13 cellular contexts compared by ENCODE assay signal in genomic region chr1:201266276-201266675, GRCh38. TPM values are rescaled to one million over a fixed set of nuclear protein-coding genes. Genes with fewer than 3 reads are reported as not detected.
DNase-seq lines count a peak whose midpoint lies in the region; ATAC-seq and TF ChIP-seq lines count a peak whose summit lies in the region.
"Had no signal": no experiment of that assay in that cellular context is flagged by ENCODE, and none has a peak within 500 bp of the region (broad histone marks: within the 10 kb centered on the region; RNA-seq: fewer than 3 reads in every experiment).

No MANE protein-coding gene starts in this region.

- H3K9me3 ChIP-seq in A673 (ENCODE audit: low read depth, low read length, poor library complexity, severe bottlenecking) (no peaks in the 10 kb centered on the region), HEK293 (ENCODE audit: control insufficient read depth, insufficient read depth, low read depth, low read length) (no peaks in the 10 kb centered on the region), osteoblast (ENCODE audit: low read depth, low read length) (no peaks in the 10 kb centered on the region), Karpas-422 (ENCODE audit: low read length) (no peaks in the 10 kb centered on the region), esophagus muscularis mucosa (no peaks in the 10 kb centered on the region)

- H3K4me1 ChIP-seq in A673 (ENCODE audit: insufficient read depth, low read length, poor library complexity, severe bottlenecking) = peaks cover 84% of the 10 kb centered on the region
- no peaks in the 10 kb centered on the region for H3K4me1 ChIP-seq in HEK293 (ENCODE audit: control insufficient read depth, insufficient read depth, low read length)
- H3K4me1 ChIP-seq in osteoblast (ENCODE audit: insufficient read depth, low read length) = peaks cover 41% of the 10 kb centered on the region
- no peaks in the 10 kb centered on the region for H3K4me1 ChIP-seq in Karpas-422 (ENCODE audit: low read length)
- H3K4me1 ChIP-seq in esophagus muscularis mucosa = no peaks in the 10 kb centered on the region

- peak overlapping the region; percentile 3 for H3K4me3 ChIP-seq in A673 (ENCODE audit: low read depth, low read length, poor library complexity, severe bottlenecking)
- H3K4me3 ChIP-seq in HEK293 (ENCODE audit: low read depth, low read length) = no peak overlapping the region
- H3K4me3 ChIP-seq in brain microvascular endothelial cell (ENCODE audit: low read depth, low read length) = no peak overlapping the region
- no peak overlapping the region for H3K4me3 ChIP-seq in osteoblast (ENCODE audit: insufficient read depth, low read length)
- no peak overlapping the region for H3K4me3 ChIP-seq in Karpas-422 (ENCODE audit: low read length)
- no peak overlapping the region for H3K4me3 ChIP-seq in esophagus muscularis mucosa

- H3K9me3 Mint-ChIP-seq in activated CD8-positive, alpha-beta T cell treated with anti-CD3 and anti-CD28 coated beads, Interleukin-2, amount 10 ng/mL, durations not matched to agents 7 days and 5 days (ENCODE audit: insufficient read depth) = no peaks in the 10 kb centered on the region

- H3K27ac ChIP-seq in A673 (ENCODE audit: low read depth, low read length, poor library complexity, severe bottlenecking) (peak overlapping the region; percentile 99), HEK293 (ENCODE audit: extremely low read depth, low read depth, low read length) (no peak overlapping the region), brain microvascular endothelial cell (peak overlapping the region; percentile 1), osteoblast (ENCODE audit: low read depth, low read length) (peak overlapping the region; percentile 94), Karpas-422 (ENCODE audit: low read length) (no peak overlapping the region), esophagus muscularis mucosa (replicated peaks in 1 of 4) (no peak overlapping the region)

- TF ChIP-seq EP300 in esophagus muscularis mucosa (IDR thresholded peaks at IDR 0.05) = no peak

- peaks cover 18% of the 10 kb centered on the region for H3K27me3 Mint-ChIP-seq in activated CD8-positive, alpha-beta T cell treated with anti-CD3 and anti-CD28 coated beads, Interleukin-2, amount 10 ng/mL, durations not matched to agents 7 days and 5 days (ENCODE audit: low read depth)

- H3K9ac ChIP-seq in Karpas-422 (ENCODE audit: low read length) = no peak overlapping the region

- no peaks in the 10 kb centered on the region for H3K9me2 ChIP-seq in Karpas-422 (replicated peaks; ENCODE audit: insufficient read depth, low read length)

- no peak overlapping the region for H3K4me3 Mint-ChIP-seq in activated CD8-positive, alpha-beta T cell treated with anti-CD3 and anti-CD28 coated beads, Interleukin-2, amount 10 ng/mL, durations not matched to agents 7 days and 5 days

- CTCF ChIA-PET in A673 (lab: Charles Lee) = interaction anchor here (0.6 to 0.9 kb wide), 2 partner anchors 17 to 38 kb away, joined by 3 to 7 read pairs; no protein-coding TSS in a partner anchor
- CTCF ChIA-PET in HEK293 (lab: Yijun Ruan, JAX) = interaction anchor here (0.6 to 2.6 kb wide), 5 partner anchors 12 to 170 kb away, joined by 3 to 11 read pairs (median 4); no protein-coding TSS in a partner anchor
- CTCF ChIA-PET in activated CD8-positive, alpha-beta T cell treated with anti-CD3 and anti-CD28 coated beads, Interleukin-2, amount 10 ng/mL, durations not matched to agents 7 days and 5 days (lab: Charles Lee) = interaction anchor here (0.6 to 0.7 kb wide), 3 partner anchors 11 to 42 kb away, joined by 3 to 5 read pairs (median 3); no protein-coding TSS in a partner anchor

- no TSS peak for BruUV-seq in A673 (replicated peaks; lab: Mats Ljungman, UMichigan)

- no peak overlapping the region for H3K27ac Mint-ChIP-seq in activated CD8-positive, alpha-beta T cell treated with anti-CD3 and anti-CD28 coated beads, Interleukin-2, amount 10 ng/mL, durations not matched to agents 7 days and 5 days

- H3K4me2 ChIP-seq in osteoblast (ENCODE audit: insufficient read depth, low read length) = peak overlapping the region; percentile 46
- no peak overlapping the region for H3K4me2 ChIP-seq in Karpas-422 (ENCODE audit: low read depth, low read length, poor library complexity, severe bottlenecking)

- in situ Hi-C loops in brain microvascular endothelial cell (cut with HindIII; ENCODE audit: low pct_ligation_motif_present, low sequenced_read_pairs) = no loop called here

- H3K27me3 ChIP-seq in A673 (replicated peaks; ENCODE audit: insufficient read depth, low read depth, low read length, poor library complexity) = no peaks in the 10 kb centered on the region
- no peaks in the 10 kb centered on the region for H3K27me3 ChIP-seq in brain microvascular endothelial cell (replicated peaks)
- H3K27me3 ChIP-seq in osteoblast (ENCODE audit: insufficient read depth, low read length) = no peaks in the 10 kb centered on the region
- H3K27me3 ChIP-seq in Karpas-422 (ENCODE audit: low read length) = no peaks in the 10 kb centered on the region
- H3K27me3 ChIP-seq in esophagus muscularis mucosa = peaks cover 0 to 40% (median 0%) of the 10 kb centered on the region in 4 donors

- H3K36me3 ChIP-seq in A673 (ENCODE audit: insufficient read depth, low read length, poor library complexity, severe bottlenecking) (no peaks in the 10 kb centered on the region), HEK293 (ENCODE audit: control insufficient read depth in 2 of 2, insufficient read depth in 1 of 2, low read length in 2 of 2) (no peaks in the 10 kb centered on the region), brain microvascular endothelial cell (replicated peaks) (no peaks in the 10 kb centered on the region), osteoblast (ENCODE audit: insufficient read depth, low read length) (no peaks in the 10 kb centered on the region), Karpas-422 (ENCODE audit: insufficient read depth, low read length) (no peaks in the 10 kb centered on the region), esophagus muscularis mucosa (no peaks in the 10 kb centered on the region)

- intact Hi-C loops in A673 (cut with micrococcal nuclease; ENCODE audit: unreplicated experiment) (loop anchor here (1.0 to 5.0 kb wide), 4 partner anchors 45 to 1584 kb away; no protein-coding TSS in a partner anchor), esophagus muscularis mucosa (cut with DNase I) (no loop called here)

- no peak overlapping the region for H2AFZ ChIP-seq in osteoblast (ENCODE audit: low read length)
- H2AFZ ChIP-seq in Karpas-422 (ENCODE audit: low read length) = no peak overlapping the region

- H4K20me1 ChIP-seq in osteoblast (ENCODE audit: insufficient read depth, low read length) (no peaks in the 10 kb centered on the region), Karpas-422 (ENCODE audit: insufficient read depth, low read depth, low read length) (no peaks in the 10 kb centered on the region)

- DNase-seq in A673 (ENCODE audit: low spot score) (peak; percentile 96), brain microvascular endothelial cell (no peak), osteoblast (ENCODE audit: insufficient read length, low spot score, missing footprints) (no peak), Karpas-422 (no peak), esophagus muscularis mucosa (ENCODE audit: extremely low spot score) (no peak)
- no peak for DNase-seq in activated T-cell treated with anti-CD3 and anti-CD28 coated beads, Interleukin-2, amount 50 U/mL, for 48 hours
- no peak for DNase-seq in activated CD8-positive, alpha-beta T cell treated with anti-CD3 and anti-CD28 coated beads, Interleukin-2, amount 10 ng/mL, durations not matched to agents 7 days and 5 days
- DNase-seq: NCI-H1417 treated with DMSO at 0.1 percent for 48 hours, NCI-H1930, NCI-H2171 treated with DMSO at 0.1 percent for 48 hours had no signal

- H3K36me3 Mint-ChIP-seq in activated CD8-positive, alpha-beta T cell treated with anti-CD3 and anti-CD28 coated beads, Interleukin-2, amount 10 ng/mL, durations not matched to agents 7 days and 5 days (ENCODE audit: low read depth) = no peaks in the 10 kb centered on the region

- no peaks in the 10 kb centered on the region for H3K4me1 Mint-ChIP-seq in activated CD8-positive, alpha-beta T cell treated with anti-CD3 and anti-CD28 coated beads, Interleukin-2, amount 10 ng/mL, durations not matched to agents 7 days and 5 days (ENCODE audit: low read depth)

- TF ChIP-seq POLR2A in esophagus muscularis mucosa (IDR thresholded peaks at IDR 0.05; ENCODE audit: low read depth) = no peak

- TF ChIP-seq CTCF in A673 (conservative IDR thresholded peaks at IDR 0.05; ENCODE audit: low read depth, low read length) (no peak), HEK293 (tag by site-specific recombination; IDR thresholded peaks at IDR 0.05) (no peak), brain microvascular endothelial cell (IDR thresholded peaks at IDR 0.05; ENCODE audit: low read depth, low read length, missing control alignments) (no peak), osteoblast (IDR thresholded peaks at IDR 0.05; ENCODE audit: extremely low read depth, low read depth, low read length) (no peak), esophagus muscularis mucosa (IDR thresholded peaks at IDR 0.05) (no peak)

- no peak for ATAC-seq in activated CD8-positive, alpha-beta T cell treated with anti-CD3 and anti-CD28 coated beads, Interleukin-2, amount 10 ng/mL, durations not matched to agents 7 days and 5 days

- no peaks in the 10 kb centered on the region for H3K79me2 ChIP-seq in osteoblast (ENCODE audit: insufficient read depth, low read length)
- no peaks in the 10 kb centered on the region for H3K79me2 ChIP-seq in Karpas-422 (ENCODE audit: low read length)

- POLR2A ChIA-PET in A673 (lab: Charles Lee; ENCODE audit: low non-redundant PET) (interaction anchor here (0.5 to 1.1 kb wide), 7 partner anchors 12 to 272 kb away, joined by 3 to 6 read pairs (median 3); partner anchors contain the start of genes NAV1 and PKP1), HEK293 (lab: Yijun Ruan, JAX) (no interaction called here)
- POLR2A ChIA-PET in activated CD8-positive, alpha-beta T cell treated with anti-CD3 and anti-CD28 coated beads, Interleukin-2, amount 10 ng/mL, durations not matched to agents 7 days and 5 days (lab: Charles Lee) = no interaction called here

TF ChIP-seq in HEK293, 187 proteins besides CTCF, POLR2A, EP300 and RAD21:
- TF ChIP-seq ZNF366 (tag by site-specific recombination; conservative IDR thresholded peaks at IDR 0.05) (peak; percentile 63), REPIN1 (tag by site-specific recombination; IDR thresholded peaks at IDR 0.05; ENCODE audit: low read depth) (no peak)

RNA-seq across cellular contexts. Expression of gene PKP1, which starts 17.0 kb away (rescaled TPM):
- total RNA-seq in A673 (2021) = 492 and 535 TPM in 2 replicates
- under 0.01 TPM in 2 replicates for total RNA-seq in osteoblast
- total RNA-seq in Karpas-422 (2014; rRNA removed; shearing (Covaris generic); ENCODE audit: low replicate concordance) = not detected in 2 replicates
- not detected for total RNA-seq in activated CD8-positive, alpha-beta T cell treated with anti-CD3 and anti-CD28 coated beads, Interleukin-2, amount 10 ng/mL, durations not matched to agents 7 days and 5 days
- total RNA-seq in esophagus muscularis mucosa = 1 to 10 TPM in 2 of 4 donors, under 1 TPM in 2; 0.50 to 1.9 (median 1.3) TPM
- total RNA-seq: H4, SK-MEL-5 had no signal

Comparison
In these comparisons a context has a peak if more than half of its experiments do, and no peak if none do; other contexts are left out.
1. H3K27ac ChIP-seq: peak in A673 (single experiment), brain microvascular endothelial cell (single experiment) and osteoblast (single experiment); none in HEK293 (single experiment), Karpas-422 (single experiment) and esophagus muscularis mucosa (0 of 4).
2. RNA of gene PKP1, which starts 17.0 kb away (total RNA-seq): 492 to 535 TPM in A673; 0.50 to 1.9 TPM in esophagus muscularis mucosa, under 0.01 TPM in osteoblast, not detected in Karpas-422 and not detected in activated CD8-positive, alpha-beta T cell treated with anti-CD3 and anti-CD28 coated beads, Interleukin-2, amount 10 ng/mL, durations not matched to agents 7 days and 5 days; every median in the first group is over 100 times any median in the second.